ENCODE assay signal across 14 cellular contexts in genomic region chr1:63877816-63878215, GRCh38.
DNase-seq lines count a peak whose midpoint lies in the region; ATAC-seq and TF ChIP-seq lines count a peak whose summit lies in the region.
"Had no signal": no experiment of that assay in that cellular context is flagged by ENCODE, and none has a peak within 500 bp of the region (broad histone marks: within the 10 kb centered on the region; RNA-seq: fewer than 3 reads in every experiment).

No MANE protein-coding gene starts in this region.

- H3K4me3 ChIP-seq in cardiac fibroblast (replicated peaks in 1 of 2; ENCODE audit: low read depth in 2 of 2, low read length in 2 of 2): no peak overlapping the region
- H3K4me3 ChIP-seq in mesenchymal stem cell (ENCODE audit: insufficient read depth in 1 of 2, low read depth in 1 of 2, low read length in 2 of 2): no peak overlapping the region
- no peak overlapping the region for H3K4me3 ChIP-seq in CD8-positive, alpha-beta memory T cell (ENCODE audit: low read length)
- no peak overlapping the region for H3K4me3 ChIP-seq in mucosa of descending colon
- H3K4me3 ChIP-seq: sigmoid colon, upper lobe of left lung had no signal

- CTCF ChIA-PET in CD8-positive, alpha-beta memory T cell (lab: Charles Lee): no interaction called here

- no peaks in the 10 kb centered on the region for H3K4me1 Mint-ChIP-seq in CD8-positive, alpha-beta memory T cell
- no peaks in the 10 kb centered on the region for H3K4me1 Mint-ChIP-seq in CD14-positive monocyte
- H3K4me1 Mint-ChIP-seq: naive B cell had no signal

- no peak overlapping the region for H2BK15ac ChIP-seq in mesenchymal stem cell (ENCODE audit: low read depth, poor library complexity, severe bottlenecking)

- no peaks in the 10 kb centered on the region for H3K9me3 ChIP-seq in mesenchymal stem cell (ENCODE audit: control insufficient read depth, low read length)
- H3K9me3 ChIP-seq in CD8-positive, alpha-beta memory T cell (ENCODE audit: low read length): no peaks in the 10 kb centered on the region
- H3K9me3 ChIP-seq in mucosa of descending colon: no peaks in the 10 kb centered on the region
- H3K9me3 ChIP-seq: sigmoid colon, upper lobe of left lung had no signal

- H3K4me1 ChIP-seq in mesenchymal stem cell (ENCODE audit: control insufficient read depth, insufficient read depth, low read depth, low read length) (peaks cover 4% of the 10 kb centered on the region), mucosa of descending colon (ENCODE audit: low read depth) (peaks cover 3% of the 10 kb centered on the region)
- H3K4me1 ChIP-seq in CD8-positive, alpha-beta memory T cell (ENCODE audit: insufficient read depth, low read length): no peaks in the 10 kb centered on the region

- no peak overlapping the region for H3K23ac ChIP-seq in mesenchymal stem cell (ENCODE audit: low read length in 2 of 2)

- H3K27me3 ChIP-seq in mesenchymal stem cell (ENCODE audit: control insufficient read depth in 1 of 2, insufficient read depth in 1 of 2, low read length in 2 of 2): no peaks in the 10 kb centered on the region
- no peaks in the 10 kb centered on the region for H3K27me3 ChIP-seq in CD8-positive, alpha-beta memory T cell (ENCODE audit: insufficient read depth, low read length, poor library complexity, severe bottlenecking)
- H3K27me3 ChIP-seq: sigmoid colon, upper lobe of left lung had no signal

- no peak overlapping the region for H3K27ac Mint-ChIP-seq in CD8-positive, alpha-beta memory T cell
- H3K27ac Mint-ChIP-seq in CD14-positive monocyte: no peak overlapping the region

- no peaks in the 10 kb centered on the region for H3K9me3 Mint-ChIP-seq in CD8-positive, alpha-beta memory T cell
- peaks cover 0 to 1% (median 0%) of the 10 kb centered on the region in 7 donors for H3K9me3 Mint-ChIP-seq in CD14-positive monocyte
- H3K9me3 Mint-ChIP-seq: naive B cell had no signal

- no peaks in the 10 kb centered on the region for H3K36me3 ChIP-seq in mesenchymal stem cell (ENCODE audit: control insufficient read depth in 1 of 2, insufficient read depth in 2 of 2, low read depth in 1 of 2, low read length in 2 of 2)
- H3K36me3 ChIP-seq in CD8-positive, alpha-beta memory T cell (ENCODE audit: insufficient read depth, low read length): no peaks in the 10 kb centered on the region
- H3K36me3 ChIP-seq in mucosa of descending colon (ENCODE audit: low read depth): no peaks in the 10 kb centered on the region
- H3K36me3 ChIP-seq: sigmoid colon, upper lobe of left lung had no signal

- DNase-seq in DMS 273 treated with DMSO at 0.1 percent for 48 hours (lab: John Stamatoyannopoulos, UW) (peak; percentile 32), M059J (ENCODE audit: low read depth) (peak; percentile 90), cardiac fibroblast (ENCODE audit: low read depth in 2 of 2) (peak; percentile 43 to 77), mesenchymal stem cell (peak; percentile 73), mucosa of descending colon (no peak), CD14-positive monocyte (ENCODE audit: low spot score) (no peak)
- no peak for DNase-seq in CD8-positive, alpha-beta memory T cell
- DNase-seq: C1 segment of cervical spinal cord, naive B cell, NCI-H1694 treated with DMSO at 0.1 percent for 48 hours, sigmoid colon, T-helper 9 cell had no signal

- peak overlapping the region; percentile 4 for H4K8ac ChIP-seq in mesenchymal stem cell (ENCODE audit: low read length)

- TF ChIP-seq CTCF in cardiac fibroblast (IDR thresholded peaks at IDR 0.05; ENCODE audit: low read depth, low read length) (no peak), mucosa of descending colon (IDR thresholded peaks at IDR 0.05) (no peak), CD14-positive monocyte (IDR thresholded peaks at IDR 0.05) (no peak)

- H2BK5ac ChIP-seq in mesenchymal stem cell (ENCODE audit: low read depth, low read length, poor library complexity, severe bottlenecking): peak overlapping the region; percentile 67

- peak overlapping the region in 1 of 2 experiments; percentile 1 for H3K4ac ChIP-seq in mesenchymal stem cell (ENCODE audit: low read depth in 1 of 2, low read length in 2 of 2)

- H3K36me3 Mint-ChIP-seq in CD8-positive, alpha-beta memory T cell: no peaks in the 10 kb centered on the region
- no peaks in the 10 kb centered on the region for H3K36me3 Mint-ChIP-seq in CD14-positive monocyte
- H3K36me3 Mint-ChIP-seq: naive B cell had no signal

- H2AK5ac ChIP-seq in mesenchymal stem cell (ENCODE audit: low read length, severe bottlenecking): peak overlapping the region; percentile 43

- peak overlapping the region; percentile 83 for H3K27ac ChIP-seq in mesenchymal stem cell (ENCODE audit: low read length, poor library complexity, severe bottlenecking)
- no peak overlapping the region for H3K27ac ChIP-seq in CD8-positive, alpha-beta memory T cell (ENCODE audit: low read depth, low read length)

- H3K18ac ChIP-seq in mesenchymal stem cell (ENCODE audit: low read depth in 1 of 2, low read length in 2 of 2): peak overlapping the region; percentile 37 to 95

- intact Hi-C loops in mucosa of descending colon (cut with DNase I, micrococcal nuclease): no loop called here
- intact Hi-C loops in CD14-positive monocyte (cut with micrococcal nuclease): no loop called here

- no peak overlapping the region for H3K4me3 Mint-ChIP-seq in CD8-positive, alpha-beta memory T cell
- no peak overlapping the region for H3K4me3 Mint-ChIP-seq in CD14-positive monocyte
- H3K4me3 Mint-ChIP-seq: naive B cell had no signal

- H3K79me1 ChIP-seq in mesenchymal stem cell (replicated peaks; ENCODE audit: low read length, poor library complexity, severe bottlenecking): peaks cover 6% of the 10 kb centered on the region

- H2BK12ac ChIP-seq in mesenchymal stem cell (ENCODE audit: low read length in 2 of 2): peak overlapping the region; percentile 59 to 82

- H3K9ac ChIP-seq in mesenchymal stem cell (ENCODE audit: low read length): no peak overlapping the region

- ATAC-seq in HG03571 (IDR thresholded peaks at IDR 0.05; ENCODE audit: unreplicated experiment) (no peak), mucosa of descending colon (no peak)

- POLR2A ChIA-PET in CD8-positive, alpha-beta memory T cell (lab: Charles Lee): no interaction called here

- 71% methylated on average over 1 of the region's 3 CpGs for WGBS in mesenchymal stem cell

- peaks cover 4 to 19% of the 10 kb centered on the region in 2 donors for H3K27me3 Mint-ChIP-seq in CD8-positive, alpha-beta memory T cell
- H3K27me3 Mint-ChIP-seq in CD14-positive monocyte (ENCODE audit: low read depth in 3 of 3): peaks cover 0 to 2% (median 0%) of the 10 kb centered on the region in 3 donors

- no peak overlapping the region for H3K4me2 ChIP-seq in mesenchymal stem cell (ENCODE audit: low read length, poor library complexity, severe bottlenecking)

- no peak overlapping the region for H3K14ac ChIP-seq in mesenchymal stem cell (ENCODE audit: low read length in 2 of 2)

- H2BK120ac ChIP-seq in mesenchymal stem cell (ENCODE audit: low read depth, low read length): no peak overlapping the region

- no peak overlapping the region for H2AFZ ChIP-seq in mesenchymal stem cell (ENCODE audit: low read depth, low read length)

- peak overlapping the region; percentile 7 for H4K91ac ChIP-seq in mesenchymal stem cell (ENCODE audit: low read length)

Comparison
In these comparisons a context has a peak if more than half of its experiments do, and no peak if none do; other contexts are left out.
1. DNase-seq: peak in DMS 273 treated with DMSO at 0.1 percent for 48 hours (single experiment), M059J (single experiment), cardiac fibroblast (2 of 2) and mesenchymal stem cell (single experiment); none in CD8-positive, alpha-beta memory T cell (0 of 5), mucosa of descending colon (0 of 3) and CD14-positive monocyte (single experiment).